In the genomic region with DNA sequence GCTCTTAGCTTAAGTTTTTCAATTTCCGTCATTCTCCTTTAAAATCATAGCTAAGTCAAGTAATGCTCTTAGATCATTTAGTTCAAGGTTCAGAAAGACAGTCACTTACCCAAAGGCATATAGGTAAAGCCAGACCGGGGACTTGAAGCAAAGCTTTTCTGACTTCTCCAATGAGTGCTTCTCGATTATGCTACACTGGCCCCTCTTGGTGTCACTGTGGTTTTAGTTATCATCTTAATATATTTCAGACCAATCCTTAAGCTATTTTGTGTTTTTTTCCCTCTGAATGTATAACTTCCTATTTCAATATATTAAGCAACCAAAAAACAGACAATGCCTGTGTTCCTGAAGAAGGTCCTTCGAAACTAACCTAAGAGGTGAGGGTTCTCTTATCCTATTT, we compare ENCODE assay signal across 9 cellular contexts. TPM values are rescaled to one million over a fixed set of nuclear protein-coding genes. Genes with fewer than 3 reads are reported as not detected.
DNase-seq lines count a peak whose midpoint lies in the region; ATAC-seq and TF ChIP-seq lines count a peak whose summit lies in the region.
"Had no signal": no experiment of that assay in that cellular context is flagged by ENCODE, and none has a peak within 500 bp of the region (broad histone marks: within the 10 kb centered on the region; RNA-seq: fewer than 3 reads in every experiment).

No MANE protein-coding gene starts in this region.

- TF ChIP-seq POLR2A in tibial nerve (IDR thresholded peaks at IDR 0.05): no peak

- peak overlapping the region; percentile 76 for H3K4me3 Mint-ChIP-seq in activated CD4-positive, alpha-beta T cell treated with anti-CD3 and anti-CD28 coated beads for 36 hours
- peak overlapping the region; percentile 3 to 72 for H3K4me3 Mint-ChIP-seq in stimulated activated naive CD8-positive, alpha-beta T cell treated with anti-CD3 and anti-CD28 coated beads, Interleukin-15, amount 100 ng/mL, for 72 hours

- peaks cover 64% of the 10 kb centered on the region for H3K4me1 Mint-ChIP-seq in activated CD4-positive, alpha-beta T cell treated with anti-CD3 and anti-CD28 coated beads for 36 hours
- H3K4me1 Mint-ChIP-seq in stimulated activated naive CD8-positive, alpha-beta T cell treated with anti-CD3 and anti-CD28 coated beads, Interleukin-15, amount 100 ng/mL, for 72 hours: peaks cover 78% of the 10 kb centered on the region

- no peak for DNase-seq in activated CD4-positive, alpha-beta T cell treated with anti-CD3 and anti-CD28 coated beads for 36 hours
- no peak for DNase-seq in activated CD4-positive, alpha-beta T cell treated with anti-CD3 and anti-CD28 coated beads for 4 hours
- DNase-seq in effector memory CD4-positive, alpha-beta T cell: no peak
- DNase-seq in stimulated activated naive CD8-positive, alpha-beta T cell treated with anti-CD3 and anti-CD28 coated beads, Interleukin-15, amount 100 ng/mL, for 72 hours: no peak
- DNase-seq in tibial nerve (ENCODE audit: low spot score in 2 of 2) (no peak), NCI-H748 (lab: John Stamatoyannopoulos, UW; ENCODE audit: unreplicated experiment) (no peak), T-helper 9 cell (no peak)
- DNase-seq: activated naive CD4-positive, alpha-beta T cell treated with anti-CD3 and anti-CD28 coated beads, Interleukin-2, amount 50 U/mL, for 16 hours had no signal

- ATAC-seq in activated CD4-positive, alpha-beta T cell treated with anti-CD3 and anti-CD28 coated beads for 36 hours: no peak
- ATAC-seq in stimulated activated naive CD8-positive, alpha-beta T cell treated with anti-CD3 and anti-CD28 coated beads, Interleukin-15, amount 100 ng/mL, for 72 hours: peak; percentile 37

- WGBS in tibial nerve, 2 donors: 64 to 72% methylated on average over 4 of the region's 4 CpGs

- H3K4me1 ChIP-seq in OCI-LY3 (ENCODE audit: low read length) (peaks cover 66% of the 10 kb centered on the region), tibial nerve (peaks cover 0 to 27% (median 14%) of the 10 kb centered on the region in 4 donors)
- H3K4me1 ChIP-seq in effector memory CD4-positive, alpha-beta T cell (ENCODE audit: control insufficient read depth, insufficient read depth, low read length, poor library complexity, severe bottlenecking): peaks cover 44% of the 10 kb centered on the region

- H3K9me3 Mint-ChIP-seq in activated CD4-positive, alpha-beta T cell treated with anti-CD3 and anti-CD28 coated beads for 36 hours (ENCODE audit: low read depth): no peaks in the 10 kb centered on the region
- no peaks in the 10 kb centered on the region for H3K9me3 Mint-ChIP-seq in stimulated activated naive CD8-positive, alpha-beta T cell treated with anti-CD3 and anti-CD28 coated beads, Interleukin-15, amount 100 ng/mL, for 72 hours

- no peak overlapping the region for H2AFZ ChIP-seq in OCI-LY3 (ENCODE audit: low read depth, low read length)

- CTCF ChIA-PET in activated CD4-positive, alpha-beta T cell treated with anti-CD3 and anti-CD28 coated beads for 36 hours (lab: Charles Lee): interaction anchor here (0.5 to 2.5 kb wide), 10 partner anchors 9 to 211 kb away, joined by 3 to 16 read pairs (median 3); no protein-coding TSS in a partner anchor

- POLR2A ChIA-PET in activated CD4-positive, alpha-beta T cell treated with anti-CD3 and anti-CD28 coated beads for 36 hours (lab: Charles Lee): interaction anchor here (0.6 to 1.6 kb wide), 2 partner anchors 9 to 1733 kb away, joined by 4 to 6 read pairs; no protein-coding TSS in a partner anchor

- peak overlapping the region; percentile 97 for H3K27ac ChIP-seq in OCI-LY3 (ENCODE audit: low read length)
- H3K27ac ChIP-seq in effector memory CD4-positive, alpha-beta T cell (ENCODE audit: insufficient read depth, low read length, poor library complexity, severe bottlenecking): no peak overlapping the region
- H3K27ac ChIP-seq in tibial nerve: no peak overlapping the region

- H3K27me3 ChIP-seq in OCI-LY3 (ENCODE audit: low read depth, low read length) (no peaks in the 10 kb centered on the region), tibial nerve (peaks cover 0 to 23% of the 10 kb centered on the region in 2 donors)
- H3K27me3 ChIP-seq in effector memory CD4-positive, alpha-beta T cell (replicated peaks; ENCODE audit: control insufficient read depth, insufficient read depth, low read length, poor library complexity, severe bottlenecking): no peaks in the 10 kb centered on the region

- H3K36me3 ChIP-seq in OCI-LY3 (replicated peaks; ENCODE audit: low read depth, low read length) (peaks cover 18% of the 10 kb centered on the region), tibial nerve (no peaks in the 10 kb centered on the region)
- no peaks in the 10 kb centered on the region for H3K36me3 ChIP-seq in effector memory CD4-positive, alpha-beta T cell (ENCODE audit: control insufficient read depth, insufficient read depth, low read length)

- intact Hi-C loops in activated CD4-positive, alpha-beta T cell treated with anti-CD3 and anti-CD28 coated beads for 36 hours (cut with DNase I, micrococcal nuclease): loop anchor here (1.0 to 10.0 kb wide), 6 partner anchors 133 to 605 kb away; no protein-coding TSS in a partner anchor

- H3K79me2 ChIP-seq in OCI-LY3 (ENCODE audit: low read length): peaks cover 38% of the 10 kb centered on the region

- peak overlapping the region; percentile 91 for H3K9ac ChIP-seq in OCI-LY3 (ENCODE audit: low read length)

- peak overlapping the region; percentile 44 for H3K27ac Mint-ChIP-seq in activated CD4-positive, alpha-beta T cell treated with anti-CD3 and anti-CD28 coated beads for 36 hours
- no peak overlapping the region for H3K27ac Mint-ChIP-seq in stimulated activated naive CD8-positive, alpha-beta T cell treated with anti-CD3 and anti-CD28 coated beads, Interleukin-15, amount 100 ng/mL, for 72 hours

- TF ChIP-seq EP300 in tibial nerve (IDR thresholded peaks at IDR 0.05): no peak

- H3K27me3 Mint-ChIP-seq in activated CD4-positive, alpha-beta T cell treated with anti-CD3 and anti-CD28 coated beads for 36 hours: peaks cover 43% of the 10 kb centered on the region
- peaks cover 81% of the 10 kb centered on the region for H3K27me3 Mint-ChIP-seq in stimulated activated naive CD8-positive, alpha-beta T cell treated with anti-CD3 and anti-CD28 coated beads, Interleukin-15, amount 100 ng/mL, for 72 hours

- peaks cover 18% of the 10 kb centered on the region for H3K36me3 Mint-ChIP-seq in activated CD4-positive, alpha-beta T cell treated with anti-CD3 and anti-CD28 coated beads for 36 hours (ENCODE audit: low read depth)

- H3K4me2 ChIP-seq in OCI-LY3 (ENCODE audit: low read length): peak overlapping the region; percentile 96

- H3K9me3 ChIP-seq in OCI-LY3 (ENCODE audit: insufficient read depth, low read length) (no peaks in the 10 kb centered on the region), tibial nerve (no peaks in the 10 kb centered on the region)
- H3K9me3 ChIP-seq in effector memory CD4-positive, alpha-beta T cell (ENCODE audit: control insufficient read depth, low read length): no peaks in the 10 kb centered on the region

- H3K4me3 ChIP-seq in OCI-LY3 (ENCODE audit: low read length): peak overlapping the region; percentile 90
- peak overlapping the region; percentile 15 for H3K4me3 ChIP-seq in effector memory CD4-positive, alpha-beta T cell (ENCODE audit: insufficient read depth, low read depth, low read length, poor library complexity, severe bottlenecking)
- peak overlapping the region in 1 of 4 donors; percentile 51 for H3K4me3 ChIP-seq in tibial nerve

- H4K20me1 ChIP-seq in OCI-LY3 (ENCODE audit: insufficient read depth, low read length): no peaks in the 10 kb centered on the region

- peak; percentile 69 for TF ChIP-seq CTCF in OCI-LY3 (IDR thresholded peaks at IDR 0.05; ENCODE audit: low read depth, low read length)
- TF ChIP-seq CTCF in tibial nerve (IDR thresholded peaks at IDR 0.05): no peak

RNA-seq across cellular contexts. Expression of a gene that starts 3.8 kb away (rescaled TPM):
- 10 to 100 TPM; 20.1 to 35.6 TPM for total RNA-seq in activated CD4-positive, alpha-beta T cell treated with anti-CD3 and anti-CD28 coated beads for 36 hours
- total RNA-seq in tibial nerve: 10 to 100 TPM in 1 of 4 donors, 1 to 10 TPM in 3; 2.1 to 17.3 (median 5.6) TPM
